Comparison of ENCODE assay signal across 1 cellular context in the genomic region with DNA sequence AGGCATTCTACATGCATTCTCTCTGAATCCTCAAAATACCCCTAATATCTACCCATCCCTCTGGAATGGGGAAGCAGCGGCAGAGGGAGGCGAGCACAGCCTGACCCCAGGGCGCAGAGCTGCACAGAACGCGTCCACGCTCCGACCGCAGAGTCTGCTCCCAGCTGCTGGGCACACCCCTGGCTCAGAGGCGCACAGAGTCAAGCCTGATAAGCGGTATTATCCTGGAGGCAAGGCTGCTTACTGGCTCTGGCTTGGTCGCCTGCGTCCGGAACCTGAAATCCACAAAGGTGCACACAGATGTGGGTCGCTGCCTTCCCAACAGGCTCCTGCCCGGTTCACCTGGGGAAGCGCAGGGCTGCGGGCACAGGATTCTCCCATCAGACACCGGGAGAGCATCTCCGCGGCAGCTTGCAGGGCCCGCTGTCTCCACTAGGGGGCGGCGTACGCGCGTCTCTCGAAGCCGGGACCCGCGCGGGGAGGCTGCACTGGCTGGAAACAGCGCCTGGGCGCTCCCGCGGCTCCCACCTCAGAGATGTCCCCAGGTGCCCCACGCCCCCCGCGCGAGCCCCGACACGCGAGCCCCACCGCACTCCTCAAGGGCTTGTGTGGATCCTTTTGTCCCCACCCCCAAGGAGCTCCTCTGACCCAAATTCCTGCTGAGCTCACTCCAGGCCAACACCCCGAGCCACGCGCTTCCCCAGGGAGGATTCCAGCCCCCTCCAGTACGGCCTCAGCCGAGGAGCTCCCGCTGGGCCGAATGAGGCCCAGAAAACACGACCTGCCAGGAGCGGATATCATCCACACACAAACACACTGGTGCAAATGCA.
TF ChIP-seq lines count a peak whose summit lies in the region.

No MANE protein-coding gene starts in this region.

TF ChIP-seq in SK-N-SH treated with all-trans-retinoic acid at 6 μM for 48 hours, 23 proteins besides CTCF, POLR2A, EP300 and RAD21 (continued from another document):
- TF ChIP-seq, protein P1, sequence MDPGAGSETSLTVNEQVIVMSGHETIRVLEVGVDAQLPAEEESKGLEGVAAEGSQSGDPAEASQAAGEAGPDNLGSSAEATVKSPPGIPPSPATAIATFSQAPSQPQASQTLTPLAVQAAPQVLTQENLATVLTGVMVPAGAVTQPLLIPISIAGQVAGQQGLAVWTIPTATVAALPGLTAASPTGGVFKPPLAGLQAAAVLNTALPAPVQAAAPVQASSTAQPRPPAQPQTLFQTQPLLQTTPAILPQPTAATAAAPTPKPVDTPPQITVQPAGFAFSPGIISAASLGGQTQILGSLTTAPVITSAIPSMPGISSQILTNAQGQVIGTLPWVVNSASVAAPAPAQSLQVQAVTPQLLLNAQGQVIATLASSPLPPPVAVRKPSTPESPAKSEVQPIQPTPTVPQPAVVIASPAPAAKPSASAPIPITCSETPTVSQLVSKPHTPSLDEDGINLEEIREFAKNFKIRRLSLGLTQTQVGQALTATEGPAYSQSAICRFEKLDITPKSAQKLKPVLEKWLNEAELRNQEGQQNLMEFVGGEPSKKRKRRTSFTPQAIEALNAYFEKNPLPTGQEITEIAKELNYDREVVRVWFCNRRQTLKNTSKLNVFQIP (CRISPR knock-in tag; IDR thresholded peaks at IDR 0.05; ENCODE audit: borderline replicate concordance, low read depth): no peak
- TF ChIP-seq ZFP30 (CRISPR knock-in tag; IDR thresholded peaks at IDR 0.05) (no peak), ZC3H10 (CRISPR knock-in tag; IDR thresholded peaks at IDR 0.05) (no peak), SNAI2 (CRISPR knock-in tag; IDR thresholded peaks at IDR 0.05) (no peak), TOX (CRISPR knock-in tag; IDR thresholded peaks at IDR 0.05; ENCODE audit: borderline replicate concordance) (no peak)
